In genomic region chr22:49066619-49067018, GRCh38 we compare ENCODE assay signal across 24 cellular contexts.
"Had no signal": no experiment of that assay in that cellular context is flagged by ENCODE, and none has a peak within 500 bp of the region (broad histone marks: within the 10 kb centered on the region; RNA-seq: fewer than 3 reads in every experiment).

No MANE protein-coding gene starts in this region.

- H3K27ac ChIP-seq: neutrophil, pancreas, psoas muscle, right lobe of liver, sigmoid colon, suprapubic skin, testis, tibial artery, transverse colon, upper lobe of right lung, vagina had no signal

- DNase-seq: naive thymus-derived CD8-positive, alpha-beta T cell; nephron progenitor cell; nucleus accumbens; right cardiac atrium; right lobe of liver; small intestine; stimulated activated CD4-positive, alpha-beta T cell treated with anti-CD3 and anti-CD28 coated beads, Interleukin-15, amount 100 ng/mL, for 24 hours; stimulated activated CD4-positive, alpha-beta T cell treated with anti-CD3 and anti-CD28 coated beads, Interleukin-4, amount 100 ng/mL, for 1 hour; stimulated activated CD4-positive, alpha-beta T cell treated with anti-CD3 and anti-CD28 coated beads, Interleukin-4, amount 100 ng/mL, for 4 hours; stimulated activated CD8-positive, alpha-beta memory T cell treated with anti-CD3 and anti-CD28 coated beads, Interleukin-4, amount 100 ng/mL, for 48 hours; stimulated activated naive CD4-positive, alpha-beta T cell; stimulated activated naive CD8-positive, alpha-beta T cell treated with anti-CD3 and anti-CD28 coated beads, Interleukin-15, amount 100 ng/mL, for 72 hours; stimulated activated naive CD8-positive, alpha-beta T cell treated with anti-CD3 and anti-CD28 coated beads, Interleukin-15, Interleukin-2, amounts not matched to agents 100 U/mL and 50 U/mL, for 24 hours; substantia nigra; testis; transverse colon had no signal

- H3K27me3 ChIP-seq: pancreas, right lobe of liver, testis, vagina had no signal

- H3K36me3 ChIP-seq: neutrophil, pancreas, right lobe of liver, sigmoid colon, suprapubic skin, tibial artery, transverse colon, upper lobe of right lung, vagina had no signal

- H3K4me3 ChIP-seq: pancreas, psoas muscle, right lobe of liver, sigmoid colon, suprapubic skin, testis, tibial artery, transverse colon, upper lobe of right lung, vagina had no signal

- H3K4me1 ChIP-seq: psoas muscle, right lobe of liver, sigmoid colon, suprapubic skin, testis, tibial artery, transverse colon, upper lobe of right lung, vagina had no signal

- FAIRE-seq: pancreas, small intestine had no signal

- H3K9me3 ChIP-seq: neutrophil, pancreas, psoas muscle, right lobe of liver, sigmoid colon, suprapubic skin, testis, tibial artery, transverse colon, upper lobe of right lung, vagina had no signal
